In the genomic region with DNA sequence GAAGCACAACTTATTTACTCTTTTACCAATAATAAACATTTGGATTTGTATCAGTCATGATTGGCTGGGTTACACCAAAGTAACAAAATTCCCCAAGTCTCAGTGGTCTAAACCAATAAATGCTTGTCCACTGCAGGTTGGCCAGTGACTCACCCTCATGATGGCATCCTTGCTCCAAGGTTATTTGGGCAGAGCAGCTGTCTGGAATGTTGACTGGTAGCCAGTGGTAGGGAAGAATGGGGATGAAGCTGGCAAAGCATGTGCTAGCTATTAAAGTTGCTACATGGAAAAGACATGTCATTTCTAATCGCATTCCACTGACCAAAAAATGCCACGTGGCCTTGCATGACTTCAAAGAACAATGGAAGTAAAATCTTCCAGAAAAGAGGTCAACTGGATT, we compare ENCODE assay signal across 24 cellular contexts.
"Had no signal": no experiment of that assay in that cellular context is flagged by ENCODE, and none has a peak within 500 bp of the region (broad histone marks: within the 10 kb centered on the region; RNA-seq: fewer than 3 reads in every experiment).

No MANE protein-coding gene starts in this region.

- ATAC-seq: esophagus mucosa; gastroesophageal sphincter; left colon; lower lobe of right lung; naive thymus-derived CD8-positive, alpha-beta T cell; sciatic nerve; stimulated activated naive B cell treated with anti-CD40 and anti-IgM and Interleukin-4, amounts not matched to agents 10 μg/mL and 1 μg/mL and 100 μg/mL, for 72 hours had no signal

- H3K9me3 ChIP-seq: uterus had no signal

- DNase-seq: activated B cell treated with CpG ODN at 0.5 μM for 24 hours; activated CD4-positive, alpha-beta memory T cell treated with anti-CD3 and anti-CD28 coated beads for 36 hours; activated CD4-positive, alpha-beta T cell treated with anti-CD3 and anti-CD28 coated beads for 4 hours; activated naive CD4-positive, alpha-beta T cell treated with Interleukin-2 at 50 U/mL for 16 hours; activated naive CD8-positive, alpha-beta T cell treated with anti-CD3 and anti-CD28 coated beads for 36 hours; activated T-cell treated with anti-CD3 and anti-CD28 coated beads, Interleukin-2, amount 50 U/mL, for 48 hours; amniotic stem cell; caudate nucleus; effector CD4-positive, alpha-beta T cell; head of caudate nucleus; islet precursor cell; left colon; lower lobe of right lung; naive thymus-derived CD8-positive, alpha-beta T cell; posterior cingulate gyrus; stimulated activated CD4-positive, alpha-beta T cell treated with anti-CD3 and anti-CD28 coated beads, Interleukin-2, amount 100 ng/mL, for 48 hours; stimulated activated CD8-positive, alpha-beta memory T cell treated with anti-CD3 and anti-CD28 coated beads, Interleukin-4, amount 100 ng/mL, for 48 hours; stimulated activated naive B cell treated with anti-CD40 and anti-IgM and Interleukin-4, amounts not matched to agents 10 μg/mL and 1 μg/mL and 100 μg/mL, for 72 hours; transverse colon; uterus had no signal

- H3K4me3 ChIP-seq: gastroesophageal sphincter, lower lobe of right lung, neural progenitor cell, transverse colon, uterus had no signal

- H3K4me1 ChIP-seq: gastroesophageal sphincter, lower lobe of right lung, neural progenitor cell, transverse colon, uterus had no signal

- H3K36me3 ChIP-seq: gastroesophageal sphincter, lower lobe of right lung, transverse colon, uterus had no signal
